Comparison of ENCODE assay signal across 8 cellular contexts in genomic region chr10:102072867-102073527, GRCh38. TPM values are rescaled to one million over a fixed set of nuclear protein-coding genes. Genes with fewer than 3 reads are reported as not detected.
DNase-seq lines count a peak whose midpoint lies in the region; ATAC-seq and TF ChIP-seq lines count a peak whose summit lies in the region.

No MANE protein-coding gene starts in this region.

- peaks cover 0 to 19% (median 7%) of the 10 kb centered on the region in 12 donors for H3K4me1 ChIP-seq in heart left ventricle

- no peak overlapping the region for H3K4me3 Mint-ChIP-seq in activated naive CD8-positive, alpha-beta T cell treated with anti-CD3 and anti-CD28 coated beads, Interleukin-2, amount 10 ng/mL, durations not matched to agents 7 days and 5 days

- H3K9me3 ChIP-seq in heart left ventricle = no peaks in the 10 kb centered on the region

- no peaks in the 10 kb centered on the region for H3K9me3 Mint-ChIP-seq in activated naive CD8-positive, alpha-beta T cell treated with anti-CD3 and anti-CD28 coated beads, Interleukin-2, amount 10 ng/mL, durations not matched to agents 7 days and 5 days

- no peak for TF ChIP-seq POLR2A in heart left ventricle (IDR thresholded peaks at IDR 0.05)

- no peaks in the 10 kb centered on the region for H3K27me3 Mint-ChIP-seq in activated naive CD8-positive, alpha-beta T cell treated with anti-CD3 and anti-CD28 coated beads, Interleukin-2, amount 10 ng/mL, durations not matched to agents 7 days and 5 days

- DNase-seq in NK-92 treated with Interleukin-12 subunit alpha and Interleukin-12 subunit beta, amount 100 ng/mL, for 24 hours (lab: John Stamatoyannopoulos, UW) = peak; percentile 53
- DNase-seq in NK-92 (lab: John Stamatoyannopoulos, UW; ENCODE audit: unreplicated experiment) (no peak), NCI-H1105 (lab: John Stamatoyannopoulos, UW) (peak; percentile 31), T follicular helper cell (ENCODE audit: low read depth) (peak; percentile 66), heart left ventricle (peak; percentile 66 to 82 (median 72)), putamen (ENCODE audit: low spot score) (peak; percentile 77)
- DNase-seq in activated naive CD8-positive, alpha-beta T cell treated with anti-CD3 and anti-CD28 coated beads, Interleukin-2, amount 10 ng/mL, durations not matched to agents 7 days and 5 days = peak; percentile 74

- peaks cover 2% of the 10 kb centered on the region for H3K36me3 Mint-ChIP-seq in activated naive CD8-positive, alpha-beta T cell treated with anti-CD3 and anti-CD28 coated beads, Interleukin-2, amount 10 ng/mL, durations not matched to agents 7 days and 5 days

- peak; percentile 79 to 96 (median 92) for TF ChIP-seq CTCF in heart left ventricle (IDR thresholded peaks at IDR 0.05)

- peaks cover 1% of the 10 kb centered on the region for H3K4me1 Mint-ChIP-seq in activated naive CD8-positive, alpha-beta T cell treated with anti-CD3 and anti-CD28 coated beads, Interleukin-2, amount 10 ng/mL, durations not matched to agents 7 days and 5 days

- peak; percentile 89 for ATAC-seq in activated naive CD8-positive, alpha-beta T cell treated with anti-CD3 and anti-CD28 coated beads, Interleukin-2, amount 10 ng/mL, durations not matched to agents 7 days and 5 days (ENCODE audit: low read depth)
- ATAC-seq in heart left ventricle (peak; percentile 62 to 90 (median 78)), HG02571 (IDR thresholded peaks at IDR 0.05; ENCODE audit: unreplicated experiment) (no peak)

- POLR2A ChIA-PET in activated naive CD8-positive, alpha-beta T cell treated with anti-CD3 and anti-CD28 coated beads, Interleukin-2, amount 10 ng/mL, durations not matched to agents 7 days and 5 days (lab: Charles Lee) = interaction anchor here (1.4 to 1.5 kb wide), 2 partner anchors 41 to 47 kb away, joined by 4 to 9 read pairs; partner anchors contain the start of gene LDB1

- no peaks in the 10 kb centered on the region for H3K27me3 ChIP-seq in heart left ventricle

- H3K4me3 ChIP-seq in heart left ventricle = no peak overlapping the region

- H3K27ac ChIP-seq in heart left ventricle = no peak overlapping the region

- 62 to 75% (median 68%) methylated on average over 3 of the region's 3 CpGs for WGBS in heart left ventricle, 4 donors

- H3K36me3 ChIP-seq in heart left ventricle = peaks cover 0 to 6% (median 2%) of the 10 kb centered on the region in 9 donors

- no peak overlapping the region for H3K27ac Mint-ChIP-seq in activated naive CD8-positive, alpha-beta T cell treated with anti-CD3 and anti-CD28 coated beads, Interleukin-2, amount 10 ng/mL, durations not matched to agents 7 days and 5 days

- intact Hi-C loops in heart left ventricle (cut with DNase I) = loop anchor here in 5 of 10 donors (2.0 to 10.0 kb wide), 7 partner anchors 39 to 908 kb away; no protein-coding TSS in a partner anchor

RNA-seq across cellular contexts. Expression of gene HPS6, which starts 7.8 kb away (rescaled TPM):
- 10 to 100 TPM; 23.8 to 25.8 TPM for total RNA-seq in activated naive CD8-positive, alpha-beta T cell treated with anti-CD3 and anti-CD28 coated beads, Interleukin-2, amount 10 ng/mL, durations not matched to agents 7 days and 5 days
- total RNA-seq in heart left ventricle = 10 to 100 TPM in 6 of 9 donors, 1 to 10 TPM in 3; 7.8 to 23.1 (median 12.4) TPM
- 10 to 100 TPM in 1 of 2 donors, 1 to 10 TPM in 1; 7.6 to 12.9 TPM for polyA plus RNA-seq in heart left ventricle

RNA-seq across cellular contexts. Expression of gene ARMH3, which starts 17.0 kb away (rescaled TPM):
- total RNA-seq in activated naive CD8-positive, alpha-beta T cell treated with anti-CD3 and anti-CD28 coated beads, Interleukin-2, amount 10 ng/mL, durations not matched to agents 7 days and 5 days = 10 to 100 TPM; 27.8 to 30.5 TPM
- total RNA-seq in heart left ventricle = 10 to 100 TPM; 28.5 to 84.2 (median 45.4) TPM
- polyA plus RNA-seq in heart left ventricle = 10 to 100 TPM; 33.4 to 43.9 TPM

RNA-seq across cellular contexts. Expression of gene LDB1, which starts 47.2 kb away (rescaled TPM):
- 100 to 1,000 TPM; 115 to 117 TPM for total RNA-seq in activated naive CD8-positive, alpha-beta T cell treated with anti-CD3 and anti-CD28 coated beads, Interleukin-2, amount 10 ng/mL, durations not matched to agents 7 days and 5 days
- 10 to 100 TPM; 38.7 to 63.2 (median 53.5) TPM for total RNA-seq in heart left ventricle
- polyA plus RNA-seq in heart left ventricle = 10 to 100 TPM; 29.5 to 39.4 TPM

RNA-seq across cellular contexts. Expression of gene PPRC1, which starts 59.8 kb away (rescaled TPM):
- 10 to 100 TPM; 46.4 to 47.4 TPM for total RNA-seq in activated naive CD8-positive, alpha-beta T cell treated with anti-CD3 and anti-CD28 coated beads, Interleukin-2, amount 10 ng/mL, durations not matched to agents 7 days and 5 days
- total RNA-seq in heart left ventricle = 10 to 100 TPM in 8 of 9 donors, 1 to 10 TPM in 1; 10.0 to 21.5 (median 14.9) TPM
- polyA plus RNA-seq in heart left ventricle = 10 to 100 TPM; 10.7 to 17.9 TPM
